27 cellular contexts compared by ENCODE assay signal in the genomic region with DNA sequence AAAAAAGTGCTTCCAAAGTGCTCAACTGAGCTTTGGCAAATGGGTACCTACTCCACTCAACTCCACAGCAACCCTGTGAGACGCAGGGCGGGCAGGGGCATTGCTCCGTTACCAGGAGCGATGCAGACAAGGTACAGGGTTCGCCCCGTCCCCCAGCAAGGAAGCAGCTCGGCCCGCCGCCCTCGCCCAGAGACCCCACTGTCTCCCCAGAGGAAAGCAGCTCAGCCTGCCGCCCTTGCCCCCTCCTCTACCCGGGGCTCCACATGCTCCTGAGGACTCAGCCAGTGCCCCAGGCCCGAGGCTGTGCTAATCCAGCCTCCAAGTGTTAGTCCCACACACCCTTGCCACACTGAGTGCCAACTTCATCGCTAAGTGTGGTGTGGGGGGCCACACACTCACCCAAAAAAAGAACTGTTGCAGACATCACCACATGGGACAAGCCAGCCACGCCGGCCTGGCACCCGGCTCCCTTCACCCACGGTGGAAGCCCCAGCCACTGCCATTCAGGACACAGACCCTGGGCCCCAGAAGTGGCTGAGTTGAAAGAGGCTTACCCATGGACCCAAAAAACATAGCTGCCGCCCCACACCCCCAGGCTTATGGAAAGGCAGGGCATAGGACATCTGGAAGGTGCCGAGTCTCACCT.
"Had no signal": no experiment of that assay in that cellular context is flagged by ENCODE, and none has a peak within 500 bp of the region (broad histone marks: within the 10 kb centered on the region; RNA-seq: fewer than 3 reads in every experiment).

No MANE protein-coding gene starts in this region.

- H3K27ac ChIP-seq: heart right ventricle, hepatocyte, left ventricle myocardium inferior, neutrophil, pancreas, prostate gland, skin epidermis, tibial nerve, uterus had no signal

- H3K9me3 ChIP-seq: heart right ventricle, left ventricle myocardium inferior, neutrophil, pancreas, prostate gland, tibial nerve, uterus had no signal

- H3K4me1 ChIP-seq: heart right ventricle, left ventricle myocardium inferior, pancreas, prostate gland, tibial nerve, uterus had no signal

- H3K27me3 ChIP-seq: heart right ventricle, hepatocyte, neutrophil, pancreas, tibial nerve, uterus had no signal

- H3K4me2 ChIP-seq: hepatocyte had no signal

- H3K4me3 ChIP-seq: heart right ventricle, hepatocyte, left ventricle myocardium inferior, lung, pancreas, prostate gland, skin epidermis, tibial nerve, uterus had no signal

- H3K9me3 Mint-ChIP-seq: mesothelial cell of epicardium; nephron; neural crest cell; stimulated activated naive CD8-positive, alpha-beta T cell treated with anti-CD3 and anti-CD28 coated beads, Interleukin-15, amount 100 ng/mL, for 72 hours; type B pancreatic cell had no signal

- H2AFZ ChIP-seq: hepatocyte had no signal

- H3K4me3 Mint-ChIP-seq: mesothelial cell of epicardium; naive B cell; nephron; neural crest cell; stimulated activated naive CD8-positive, alpha-beta T cell treated with anti-CD3 and anti-CD28 coated beads, Interleukin-15, amount 100 ng/mL, for 72 hours; type B pancreatic cell had no signal

- ATAC-seq: heart right ventricle; pancreas; sciatic nerve; stimulated activated naive CD8-positive, alpha-beta T cell treated with anti-CD3 and anti-CD28 coated beads, Interleukin-15, amount 100 ng/mL, for 72 hours had no signal

- H3K4me1 Mint-ChIP-seq: mesothelial cell of epicardium, nephron, neural crest cell had no signal

- H3K36me3 ChIP-seq: uterus had no signal

- H3K27ac Mint-ChIP-seq: mesothelial cell of epicardium, nephron, type B pancreatic cell had no signal

- DNase-seq: heart right ventricle; islet precursor cell; left ventricle myocardium inferior; mesendoderm; naive B cell; occipital lobe; pancreas; retina; stimulated activated CD4-positive, alpha-beta T cell treated with anti-CD3 and anti-CD28 coated beads, Interleukin-12 subunit alpha, Interleukin-12 subunit beta, amount 100 ng/mL, for 4 hours; stimulated activated CD4-positive, alpha-beta T cell treated with anti-CD3 and anti-CD28 coated beads, Interleukin-15, amount 100 ng/mL, for 24 hours; stimulated activated CD4-positive, alpha-beta T cell treated with anti-CD3 and anti-CD28 coated beads, Interleukin-2, amount 100 ng/mL, for 24 hours; stimulated activated CD4-positive, alpha-beta T cell treated with anti-CD3 and anti-CD28 coated beads, Interleukin-4, amount 100 ng/mL, for 1 hour; stimulated activated naive CD4-positive, alpha-beta T cell; stimulated activated naive CD8-positive, alpha-beta T cell treated with anti-CD3 and anti-CD28 coated beads, Interleukin-15, amount 100 ng/mL, for 72 hours; substantia nigra; uterus had no signal

- H3K27me3 Mint-ChIP-seq: naive B cell; stimulated activated naive CD8-positive, alpha-beta T cell treated with anti-CD3 and anti-CD28 coated beads, Interleukin-15, amount 100 ng/mL, for 72 hours; type B pancreatic cell had no signal

- FAIRE-seq: pancreas had no signal
